In genomic region chr2:145339646-145340045, GRCh38 we compare ENCODE assay signal across 14 cellular contexts.
"Had no signal": no experiment of that assay in that cellular context is flagged by ENCODE, and none has a peak within 500 bp of the region (broad histone marks: within the 10 kb centered on the region; RNA-seq: fewer than 3 reads in every experiment).

No MANE protein-coding gene starts in this region.

- H3K9me3 ChIP-seq: colonic mucosa, esophagus squamous epithelium, gastroesophageal sphincter, mucosa of descending colon, ovary, right atrium auricular region had no signal

- H3K27ac ChIP-seq: colonic mucosa, esophagus squamous epithelium, gastroesophageal sphincter, ovary, right atrium auricular region, tibial nerve had no signal

- H3K4me1 ChIP-seq: colonic mucosa, esophagus squamous epithelium, gastroesophageal sphincter, right atrium auricular region, tibial nerve had no signal

- DNase-seq: colonic mucosa; dermis blood vessel endothelial cell; esophagus squamous epithelium; glutamatergic neuron; islet precursor cell; mucosa of descending colon; naive thymus-derived CD8-positive, alpha-beta T cell; ovary; small intestine; stimulated activated CD4-positive, alpha-beta T cell treated with anti-CD3 and anti-CD28 coated beads, Interleukin-2, amount 100 ng/mL, for 48 hours; stimulated activated naive CD4-positive, alpha-beta T cell treated with Interleukin-2 at 50 U/mL for 16 hours had no signal

- H3K4me3 ChIP-seq: colonic mucosa, esophagus squamous epithelium, gastroesophageal sphincter, mucosa of descending colon, ovary, right atrium auricular region, tibial nerve had no signal

- H3K27me3 ChIP-seq: colonic mucosa, esophagus squamous epithelium, gastroesophageal sphincter, ovary, right atrium auricular region, tibial nerve had no signal

- H3K36me3 ChIP-seq: colonic mucosa, esophagus squamous epithelium, gastroesophageal sphincter, ovary, right atrium auricular region, tibial nerve had no signal
